ENCODE assay signal across 21 cellular contexts in genomic region chr3:99624536-99625236, GRCh38. TPM values are rescaled to one million over a fixed set of nuclear protein-coding genes. Genes with fewer than 3 reads are reported as not detected.
A peak's percentile ranks its signal among the peaks of the same experiment; 100 is the strongest.
DNase-seq lines count a peak whose midpoint lies in the region; ATAC-seq and TF ChIP-seq lines count a peak whose summit lies in the region.
"Had no signal": no experiment of that assay in that cellular context is flagged by ENCODE, and none has a peak within 500 bp of the region (broad histone marks: within the 10 kb centered on the region; RNA-seq: fewer than 3 reads in every experiment).

No MANE protein-coding gene starts in this region.

- H3K4me3 ChIP-seq in RWPE2 (ENCODE audit: severe bottlenecking) = no peak overlapping the region
- H3K4me3 ChIP-seq: heart right ventricle, skin epidermis had no signal

- H3K4me1 ChIP-seq in RWPE2 (ENCODE audit: insufficient read depth, poor library complexity, severe bottlenecking) = peaks cover 13% of the 10 kb centered on the region

- no peaks in the 10 kb centered on the region for H3K9me3 ChIP-seq in RWPE2 (ENCODE audit: severe bottlenecking)
- H3K9me3 ChIP-seq: heart right ventricle had no signal

- ATAC-seq in GM18511 (IDR thresholded peaks at IDR 0.05; ENCODE audit: unreplicated experiment) (peak; percentile 41), GM21367 (IDR thresholded peaks at IDR 0.05; ENCODE audit: unreplicated experiment) (peak; percentile 52), HG02943 (IDR thresholded peaks at IDR 0.05; ENCODE audit: low read depth, unreplicated experiment) (peak; percentile 45), RWPE2 (ENCODE audit: low read depth) (no peak), GM18505 (IDR thresholded peaks at IDR 0.05; ENCODE audit: unreplicated experiment) (no peak)
- ATAC-seq: heart right ventricle, natural killer cell had no signal

- H3K4me3 Mint-ChIP-seq in activated CD4-positive, alpha-beta T cell treated with anti-CD3 and anti-CD28 coated beads, Interleukin-2, amount 10 ng/mL, durations not matched to agents 7 days and 5 days = no peak overlapping the region
- H3K4me3 Mint-ChIP-seq: natural killer cell had no signal

- H3K27ac Mint-ChIP-seq in activated CD4-positive, alpha-beta T cell treated with anti-CD3 and anti-CD28 coated beads, Interleukin-2, amount 10 ng/mL, durations not matched to agents 7 days and 5 days = no peak overlapping the region
- H3K27ac Mint-ChIP-seq: natural killer cell, progenitor cell of endocrine pancreas had no signal

- CTCF ChIA-PET in activated CD4-positive, alpha-beta T cell treated with anti-CD3 and anti-CD28 coated beads, Interleukin-2, amount 10 ng/mL, durations not matched to agents 7 days and 5 days (lab: Charles Lee) = interaction anchor here (1.0 to 1.5 kb wide), 2 partner anchors 8 to 17 kb away, joined by 3 to 4 read pairs; no protein-coding TSS in a partner anchor

- H3K27me3 Mint-ChIP-seq in activated CD4-positive, alpha-beta T cell treated with anti-CD3 and anti-CD28 coated beads, Interleukin-2, amount 10 ng/mL, durations not matched to agents 7 days and 5 days = no peaks in the 10 kb centered on the region
- H3K27me3 Mint-ChIP-seq: progenitor cell of endocrine pancreas had no signal

- no peaks in the 10 kb centered on the region for H3K4me1 Mint-ChIP-seq in activated CD4-positive, alpha-beta T cell treated with anti-CD3 and anti-CD28 coated beads, Interleukin-2, amount 10 ng/mL, durations not matched to agents 7 days and 5 days
- H3K4me1 Mint-ChIP-seq: natural killer cell had no signal

- DNase-seq in RWPE2 (ENCODE audit: low spot score) = no peak
- no peak for DNase-seq in activated CD4-positive, alpha-beta T cell treated with anti-CD3 and anti-CD28 coated beads, Interleukin-2, amount 10 ng/mL, durations not matched to agents 7 days and 5 days
- no peak for DNase-seq in activated naive CD4-positive, alpha-beta T cell treated with anti-CD3 and anti-CD28 coated beads, Interleukin-2, amount 50 U/mL, for 16 hours
- DNase-seq in AG08396 (ENCODE audit: low spot score) = no peak
- DNase-seq: activated effector memory CD4-positive, alpha-beta T cell treated with anti-CD3 and anti-CD28 coated beads, Interleukin-2, amount 50 U/mL, for 16 hours; effector memory CD4-positive, alpha-beta T cell; heart right ventricle; natural killer cell; NCI-H2081 treated with DMSO at 0.1 percent for 48 hours; NCI-H526 treated with DMSO at 0.1 percent for 48 hours; OCI-M1; stimulated activated CD4-positive, alpha-beta T cell treated with anti-CD3 and anti-CD28 coated beads, Interleukin-4, amount 100 ng/mL, for 4 hours; stimulated activated CD8-positive, alpha-beta memory T cell treated with anti-CD3 and anti-CD28 coated beads, Interleukin-4, amount 100 ng/mL, for 48 hours; T-helper 9 cell had no signal

- peak overlapping the region; percentile 16 for H3K27ac ChIP-seq in RWPE2 (ENCODE audit: poor library complexity, severe bottlenecking)
- H3K27ac ChIP-seq: heart right ventricle, skin epidermis had no signal

- POLR2A ChIA-PET in activated CD4-positive, alpha-beta T cell treated with anti-CD3 and anti-CD28 coated beads, Interleukin-2, amount 10 ng/mL, durations not matched to agents 7 days and 5 days (lab: Charles Lee) = no interaction called here

- no peak for TF ChIP-seq POLR2A in GM18505 (IDR thresholded peaks at IDR 0.05; ENCODE audit: borderline replicate concordance, extremely low read depth, insufficient read depth, insufficient read length)

- no peaks in the 10 kb centered on the region for H3K36me3 ChIP-seq in RWPE2 (ENCODE audit: low read depth)
- H3K36me3 ChIP-seq: heart right ventricle had no signal

- no peaks in the 10 kb centered on the region for H3K27me3 ChIP-seq in RWPE2 (ENCODE audit: insufficient read depth, poor library complexity, severe bottlenecking)
- H3K27me3 ChIP-seq: heart right ventricle had no signal

- no peaks in the 10 kb centered on the region for H3K36me3 Mint-ChIP-seq in activated CD4-positive, alpha-beta T cell treated with anti-CD3 and anti-CD28 coated beads, Interleukin-2, amount 10 ng/mL, durations not matched to agents 7 days and 5 days (ENCODE audit: low read depth)
- H3K36me3 Mint-ChIP-seq: natural killer cell had no signal

- TF ChIP-seq CTCF in RWPE2 (IDR thresholded peaks at IDR 0.05; ENCODE audit: poor library complexity, severe bottlenecking) = no peak

- no peaks in the 10 kb centered on the region for H3K9me3 Mint-ChIP-seq in activated CD4-positive, alpha-beta T cell treated with anti-CD3 and anti-CD28 coated beads, Interleukin-2, amount 10 ng/mL, durations not matched to agents 7 days and 5 days

RNA-seq across cellular contexts. Expression of gene COL8A1, which starts 13.7 kb away (rescaled TPM):
- total RNA-seq in activated CD4-positive, alpha-beta T cell treated with anti-CD3 and anti-CD28 coated beads, Interleukin-2, amount 10 ng/mL, durations not matched to agents 7 days and 5 days = under 1 TPM in 1 of 2 experiments, not detected in 1; 0.07 TPM
- total RNA-seq: progenitor cell of endocrine pancreas, SK-MEL-5 had no signal

Comparison
In these comparisons a context has a peak if more than half of its experiments do, and no peak if none do; other contexts are left out.
1. ATAC-seq: peak in GM18511 (single experiment), GM21367 (single experiment) and HG02943 (single experiment); none in RWPE2 (single experiment) and GM18505 (single experiment).